In genomic region chr19:18939922-18940775, GRCh38 we compare ENCODE assay signal across 8 cellular contexts. TPM values are rescaled to one million over a fixed set of nuclear protein-coding genes. Genes with fewer than 3 reads are reported as not detected.
DNase-seq lines count a peak whose midpoint lies in the region; ATAC-seq, FAIRE-seq and TF ChIP-seq lines count a peak whose summit lies in the region.

No MANE protein-coding gene starts in this region.

- H3K27ac ChIP-seq in thoracic aorta = peak overlapping the region; percentile 47 to 48

- peaks cover 3% of the 10 kb centered on the region for H3K27me3 Mint-ChIP-seq in memory B cell

- H3K36me3 ChIP-seq in endocrine pancreas (ENCODE audit: control insufficient read depth, insufficient read depth, low read length) (no peaks in the 10 kb centered on the region), thoracic aorta (no peaks in the 10 kb centered on the region)

- peaks cover 2% of the 10 kb centered on the region for H3K36me3 Mint-ChIP-seq in memory B cell

- ATAC-seq in memory B cell (ENCODE audit: low read depth) = peak; percentile 5
- peak; percentile 37 for ATAC-seq in thoracic aorta (ENCODE audit: insufficient number of reproducible peaks, low FRiP score, low read depth)

- H3K27ac Mint-ChIP-seq in memory B cell = peak overlapping the region; percentile 70

- no peaks in the 10 kb centered on the region for H3K27me3 ChIP-seq in endocrine pancreas (ENCODE audit: control insufficient read depth, insufficient read depth, low read length)
- H3K27me3 ChIP-seq in thoracic aorta (replicated peaks; ENCODE audit: insufficient read depth) = no peaks in the 10 kb centered on the region

- no peak for TF ChIP-seq CTCF in GM10266 (IDR thresholded peaks at IDR 0.05; ENCODE audit: control insufficient read depth, insufficient read depth, low read depth, missing control alignments)
- TF ChIP-seq CTCF in thoracic aorta (IDR thresholded peaks at IDR 0.05) = no peak

- H3K4me1 ChIP-seq in endocrine pancreas (ENCODE audit: control insufficient read depth, insufficient read depth, low read length) (no peaks in the 10 kb centered on the region), thoracic aorta (ENCODE audit: control insufficient read depth in 1 of 2, low read depth in 2 of 2) (peaks cover 6% of the 10 kb centered on the region in 2 donors)

- H3K4me3 Mint-ChIP-seq in memory B cell = peak overlapping the region; percentile 84

- H3K9ac ChIP-seq in endocrine pancreas (ENCODE audit: control insufficient read depth, insufficient read depth, low read length) = peak overlapping the region; percentile 30

- DNase-seq in GM10266 (ENCODE audit: extremely low spot score) (peak; percentile 58), RCC 7860 (ENCODE audit: low spot score) (peak; percentile 12), memory B cell (ENCODE audit: low spot score in 2 of 2) (no peak), thoracic aorta (ENCODE audit: low spot score) (no peak), NCI-H1436 (lab: John Stamatoyannopoulos, UW) (no peak), NCI-H510A treated with DMSO at 0.1 percent for 48 hours (lab: John Stamatoyannopoulos, UW) (no peak), GDM1 (lab: John Stamatoyannopoulos, UW) (no peak)

- H3K9me3 Mint-ChIP-seq in memory B cell = no peaks in the 10 kb centered on the region

- H3K4me1 Mint-ChIP-seq in memory B cell = peaks cover 30% of the 10 kb centered on the region

- no peaks in the 10 kb centered on the region for H3K9me3 ChIP-seq in endocrine pancreas (ENCODE audit: control insufficient read depth, low read length)
- no peaks in the 10 kb centered on the region for H3K9me3 ChIP-seq in thoracic aorta

- H3K4me3 ChIP-seq in endocrine pancreas (ENCODE audit: control insufficient read depth, insufficient read depth, low read length) = no peak overlapping the region
- H3K4me3 ChIP-seq in thoracic aorta = peak overlapping the region; percentile 94

- no peak for FAIRE-seq in RCC 7860 (lab: Jason Lieb, UNC)

RNA-seq across cellular contexts. Expression of gene HOMER3, which starts 0.9 kb away (rescaled TPM):
- total RNA-seq in thoracic aorta = 100 to 1,000 TPM in 1 of 2 donors, 10 to 100 TPM in 1; 40.6 to 100 TPM

RNA-seq across cellular contexts. Expression of gene DDX49, which starts 20.6 kb away (rescaled TPM):
- 10 to 100 TPM; 34.5 to 41.7 TPM for total RNA-seq in thoracic aorta

RNA-seq across cellular contexts. Expression of gene COPE, which starts 21.0 kb away (rescaled TPM):
- 100 to 1,000 TPM; 134 to 266 TPM for total RNA-seq in thoracic aorta

RNA-seq across cellular contexts. Expression of gene CERS1, which starts 44.2 kb away (rescaled TPM):
- 1 to 10 TPM; 1.1 to 1.7 TPM for total RNA-seq in thoracic aorta

Comparison
In these comparisons a context has a peak if more than half of its experiments do, and no peak if none do; other contexts are left out.
1. DNase-seq: peak in GM10266 (single experiment) and RCC 7860 (single experiment); none in memory B cell (0 of 2), thoracic aorta (single experiment), NCI-H1436 (single experiment), NCI-H510A treated with DMSO at 0.1 percent for 48 hours (single experiment) and GDM1 (single experiment).